ENCODE assay signal across 4 cellular contexts in genomic region chr4:56313132-56313531, GRCh38.
"Had no signal": no experiment of that assay in that cellular context is flagged by ENCODE, and none has a peak within 500 bp of the region (broad histone marks: within the 10 kb centered on the region; RNA-seq: fewer than 3 reads in every experiment).

No MANE protein-coding gene starts in this region.

- H3K27me3 Mint-ChIP-seq: IgD-negative memory B cell had no signal

- H3K4me3 Mint-ChIP-seq: GM23338, H9, IgD-negative memory B cell had no signal

- H3K4me1 Mint-ChIP-seq: IgD-negative memory B cell had no signal

- H3K4me3 ChIP-seq: GM23338 had no signal

- DNase-seq: H9, HCEC 1CT had no signal

- H3K27ac Mint-ChIP-seq: GM23338 had no signal

- H3K9me3 Mint-ChIP-seq: GM23338, H9, IgD-negative memory B cell had no signal
